Comparison of ENCODE assay signal across 27 cellular contexts in the genomic region with DNA sequence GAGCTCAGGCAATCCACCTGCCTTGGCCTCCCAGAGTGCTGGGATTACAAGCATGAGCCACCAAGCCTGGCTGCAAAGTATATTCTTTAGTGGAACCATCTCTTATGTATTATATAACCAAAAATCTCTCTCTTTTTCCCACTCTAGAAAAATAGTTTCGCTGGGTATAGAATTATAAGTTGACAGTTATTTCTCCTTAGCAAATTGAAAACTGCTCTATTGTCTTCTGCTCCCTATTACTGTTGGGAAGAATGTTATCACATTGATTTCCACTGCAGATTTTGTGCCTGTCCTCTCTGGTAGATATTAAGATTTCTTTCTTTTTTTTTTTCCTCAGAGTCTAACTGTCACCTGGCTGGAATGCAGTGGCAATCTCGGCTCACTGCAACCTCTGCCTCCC.
"Had no signal": no experiment of that assay in that cellular context is flagged by ENCODE, and none has a peak within 500 bp of the region (broad histone marks: within the 10 kb centered on the region; RNA-seq: fewer than 3 reads in every experiment).

No MANE protein-coding gene starts in this region.

- H3K27ac ChIP-seq: stomach, suprapubic skin, testis, thoracic aorta, thyroid gland, tibial artery, tibial nerve, transverse colon, upper lobe of left lung, upper lobe of right lung, uterus, vagina had no signal

- H3K36me3 ChIP-seq: stomach, suprapubic skin, thoracic aorta, thyroid gland, tibial artery, tibial nerve, transverse colon, upper lobe of left lung, upper lobe of right lung, uterus, vagina had no signal

- H3K9me3 ChIP-seq: stomach, suprapubic skin, testis, thoracic aorta, thyroid gland, tibial artery, tibial nerve, transverse colon, upper lobe of left lung, upper lobe of right lung, uterus, vagina had no signal

- H3K4me3 ChIP-seq: stomach, suprapubic skin, testis, thoracic aorta, thyroid gland, tibial artery, tibial nerve, transverse colon, upper lobe of left lung, upper lobe of right lung, uterus, vagina had no signal

- ATAC-seq: stimulated activated effector memory CD8-positive, alpha-beta T cell treated with anti-CD3 and anti-CD28 coated beads, Interleukin-12 subunit alpha, Interleukin-12 subunit beta, amount 100 ng/mL, for 72 hours; stimulated activated memory B cell treated with anti-CD40 and anti-IgM and Interleukin-4, amounts not matched to agents 10 μg/mL and 1 μg/mL and 100 μg/mL, for 72 hours; stimulated activated naive B cell treated with anti-CD40 and anti-IgM and Interleukin-4, amounts not matched to agents 10 μg/mL and 1 μg/mL and 100 μg/mL, for 72 hours; stimulated activated naive CD8-positive, alpha-beta T cell treated with anti-CD3 and anti-CD28 coated beads, Interleukin-15, amount 100 ng/mL, for 72 hours; stimulated activated naive CD8-positive, alpha-beta T cell treated with anti-CD3 and anti-CD28 coated beads, Interleukin-15, Interleukin-2, amounts not matched to agents 100 U/mL and 50 U/mL, for 24 hours; upper lobe of right lung had no signal

- H3K27me3 ChIP-seq: stomach, suprapubic skin, testis, thyroid gland, tibial artery, tibial nerve, transverse colon, upper lobe of left lung, upper lobe of right lung, uterus, vagina had no signal

- H3K4me1 ChIP-seq: testis, upper lobe of right lung, uterus, vagina had no signal

- FAIRE-seq: urothelium cell line had no signal

- DNase-seq: stimulated activated CD4-positive, alpha-beta T cell treated with anti-CD3 and anti-CD28 coated beads, Interleukin-2, amount 100 ng/mL, for 48 hours; stimulated activated CD4-positive, alpha-beta T cell treated with anti-CD3 and anti-CD28 coated beads, Interleukin-4, amount 100 ng/mL, for 1 hour; stimulated activated CD4-positive, alpha-beta T cell treated with anti-CD3 and anti-CD28 coated beads, Interleukin-4, amount 100 ng/mL, for 24 hours; stimulated activated CD4-positive, alpha-beta T cell treated with anti-CD3 and anti-CD28 coated beads, Interleukin-4, amount 100 ng/mL, for 4 hours; stimulated activated CD8-positive, alpha-beta memory T cell treated with anti-CD3 and anti-CD28 coated beads, Interleukin-4, amount 100 ng/mL, for 48 hours; stimulated activated naive B cell treated with anti-CD40 and anti-IgM and Interleukin-4, amounts not matched to agents 10 μg/mL and 1 μg/mL and 100 μg/mL, for 72 hours; stimulated activated naive CD4-positive, alpha-beta T cell; stimulated activated naive CD4-positive, alpha-beta T cell treated with Interleukin-2 at 50 U/mL for 16 hours; stimulated activated naive CD8-positive, alpha-beta T cell treated with anti-CD3 and anti-CD28 coated beads, Interleukin-15, amount 100 ng/mL, for 72 hours; stimulated activated naive CD8-positive, alpha-beta T cell treated with anti-CD3 and anti-CD28 coated beads, Interleukin-15, Interleukin-2, amounts not matched to agents 100 U/mL and 50 U/mL, for 24 hours; stomach; substantia nigra; testis; thyroid gland; tibial artery; transverse colon; trophoblast cell; upper lobe of left lung; uterus had no signal
